In the genomic region with DNA sequence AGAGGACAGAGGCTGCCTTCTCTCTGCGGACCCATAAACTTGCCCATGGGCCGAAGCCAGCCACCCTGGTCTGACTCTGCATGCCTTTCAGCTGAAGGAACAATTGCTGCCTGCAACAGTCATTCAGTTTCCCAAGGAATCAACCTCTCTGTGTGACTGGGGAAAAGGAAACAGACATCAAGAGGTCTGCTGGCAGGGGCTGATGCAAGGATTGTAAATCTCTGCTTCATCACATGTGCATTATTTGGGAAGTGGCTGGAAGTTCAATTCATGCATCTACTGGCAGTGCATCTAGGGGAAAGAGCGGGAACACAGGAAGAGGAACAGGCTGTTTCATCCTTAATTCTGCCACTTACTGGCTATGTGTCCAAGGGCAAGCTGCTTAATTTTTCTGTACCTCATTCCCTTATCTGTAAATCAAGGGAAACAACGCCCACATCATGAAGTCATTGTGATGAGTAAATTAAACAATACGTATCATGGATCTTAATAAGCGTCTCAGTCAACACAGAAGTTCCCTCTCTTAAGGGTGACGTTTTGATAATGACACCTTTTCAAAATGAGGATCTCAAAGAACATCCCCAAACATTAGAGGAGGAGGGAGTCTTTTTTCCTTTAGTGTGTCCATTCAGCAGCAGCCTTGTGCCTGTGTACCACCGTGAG, we compare ENCODE assay signal across 1 cellular context.
TF ChIP-seq lines count a peak whose summit lies in the region.

No MANE protein-coding gene starts in this region.

TF ChIP-seq in IMR-90, 13 proteins besides CTCF, POLR2A, EP300 and RAD21:
- TF ChIP-seq CEBPB (IDR thresholded peaks at IDR 0.05; ENCODE audit: low read depth, low read length) (peak; percentile 58; the same call in 1 of the 2 replicates), RCOR1 (IDR thresholded peaks at IDR 0.05; ENCODE audit: insufficient replicate concordance, low read length) (no peak)
